In the genomic region with DNA sequence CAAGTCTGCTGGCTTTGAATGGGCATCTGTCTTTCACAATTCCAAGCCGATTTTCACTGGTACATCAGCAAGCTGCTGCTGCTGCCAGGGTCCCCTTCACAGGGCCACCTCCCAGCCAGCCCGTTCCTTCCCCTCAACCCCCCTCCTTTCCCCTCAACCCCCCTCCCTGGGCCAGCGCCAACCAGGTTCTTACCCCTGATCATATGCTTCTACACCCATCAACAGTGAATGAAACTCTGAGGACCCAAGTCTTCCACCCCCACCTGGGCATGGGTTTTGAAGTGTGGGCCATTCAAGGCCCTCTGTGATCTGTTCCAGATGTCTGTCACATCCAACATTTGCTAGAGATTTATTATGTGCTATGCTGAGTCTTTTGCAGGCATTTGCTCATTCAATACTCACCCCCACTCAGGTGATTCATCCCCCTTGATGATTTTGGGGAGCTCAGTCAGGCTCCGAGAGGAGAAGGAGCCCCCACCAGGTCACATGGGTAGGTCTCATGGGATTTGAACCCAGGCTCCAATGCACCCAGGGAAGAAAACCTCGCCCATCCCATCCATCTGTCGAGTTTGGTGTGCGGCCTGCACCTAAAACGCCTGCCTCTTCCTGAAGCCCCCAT, we compare ENCODE assay signal across 16 cellular contexts.
"Had no signal": no experiment of that assay in that cellular context is flagged by ENCODE, and none has a peak within 500 bp of the region (broad histone marks: within the 10 kb centered on the region; RNA-seq: fewer than 3 reads in every experiment).

No MANE protein-coding gene starts in this region.

- H3K27ac Mint-ChIP-seq: endodermal cell had no signal

- ATAC-seq: gastroesophageal sphincter; left colon; left ventricle myocardium superior; naive thymus-derived CD4-positive, alpha-beta T cell; right cardiac atrium had no signal

- H3K27me3 ChIP-seq: colonic mucosa had no signal

- H3K4me3 ChIP-seq: colonic mucosa, gastroesophageal sphincter, lung, stomach had no signal

- H3K36me3 ChIP-seq: colonic mucosa, gastroesophageal sphincter, neutrophil, stomach had no signal

- H3K36me3 Mint-ChIP-seq: naive thymus-derived CD4-positive, alpha-beta T cell had no signal

- H3K27ac ChIP-seq: colonic mucosa, gastroesophageal sphincter, neutrophil, stomach had no signal

- H3K9me3 ChIP-seq: colonic mucosa, gastroesophageal sphincter, neutrophil, stomach had no signal

- DNase-seq: colonic mucosa; effector CD4-positive, alpha-beta T cell; endodermal cell; left colon; left ventricle myocardium superior; mesendoderm; naive thymus-derived CD4-positive, alpha-beta T cell; small intestine; stimulated activated CD4-positive, alpha-beta T cell treated with anti-CD3 and anti-CD28 coated beads, Interleukin-12 subunit alpha, Interleukin-12 subunit beta, amount 100 ng/mL, for 4 hours; stimulated activated naive CD4-positive, alpha-beta T cell; stomach; trophoblast cell had no signal

- H3K4me3 Mint-ChIP-seq: endodermal cell; naive thymus-derived CD4-positive, alpha-beta T cell had no signal
